19 cellular contexts compared by ENCODE assay signal in the genomic region with DNA sequence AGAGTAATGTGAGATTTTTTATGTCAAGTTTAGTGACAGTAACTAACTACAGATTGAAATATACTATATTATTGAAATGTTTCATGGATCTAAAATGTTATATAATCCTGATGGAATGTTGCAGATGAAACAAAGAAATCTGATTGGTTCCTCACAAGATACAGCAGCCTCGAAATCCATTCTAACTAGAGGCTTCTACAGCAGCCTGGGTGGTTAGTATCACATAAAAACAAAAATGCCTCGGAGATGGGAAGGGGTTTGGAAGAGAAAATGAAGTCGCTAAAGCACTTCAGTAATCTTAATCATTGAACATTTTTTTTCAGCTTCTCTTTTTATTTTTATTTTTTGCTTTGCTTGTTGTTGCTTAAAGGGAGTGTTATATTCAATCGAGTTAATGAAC.
DNase-seq lines count a peak whose midpoint lies in the region; TF ChIP-seq lines count a peak whose summit lies in the region.
"Had no signal": no experiment of that assay in that cellular context is flagged by ENCODE, and none has a peak within 500 bp of the region (broad histone marks: within the 10 kb centered on the region; RNA-seq: fewer than 3 reads in every experiment).

No MANE protein-coding gene starts in this region.

- TF ChIP-seq RAD21 in neural cell (conservative IDR thresholded peaks at IDR 0.05), result no peak

- peak overlapping the region; percentile 57 for H3K4me2 ChIP-seq in neural cell (ENCODE audit: low read length)
- H3K4me2 ChIP-seq in PC-9, result no peak overlapping the region

- H2AFZ ChIP-seq in neural cell (ENCODE audit: low read depth, low read length) (no peak overlapping the region), PC-9 (no peak overlapping the region)

- H3K27me3 ChIP-seq in neural cell (ENCODE audit: insufficient read depth, low read depth, low read length) (no peaks in the 10 kb centered on the region), PC-9 (ENCODE audit: insufficient read depth, low read depth) (no peaks in the 10 kb centered on the region)
- H3K27me3 ChIP-seq: Peyer's patch, SJSA1 had no signal

- H4K20me1 ChIP-seq in neural cell (ENCODE audit: insufficient read depth), result no peaks in the 10 kb centered on the region
- H4K20me1 ChIP-seq in PC-9 (ENCODE audit: insufficient read depth), result peaks cover 81% of the 10 kb centered on the region

- TF ChIP-seq CTCF in HEK293 (tag by site-specific recombination; IDR thresholded peaks at IDR 0.05) (no peak), neural cell (IDR thresholded peaks at IDR 0.05; ENCODE audit: poor library complexity, severe bottlenecking) (no peak), PC-9 (conservative IDR thresholded peaks at IDR 0.05) (no peak)

- POLR2A ChIA-PET in HEK293 (lab: Yijun Ruan, JAX), result no interaction called here
- POLR2A ChIA-PET in PC-9 (lab: Charles Lee; ENCODE audit: unreplicated experiment), result no interaction called here

- CTCF ChIA-PET in HEK293 (lab: Yijun Ruan, JAX), result interaction anchor here (0.8 to 1.3 kb wide), 4 partner anchors 11 to 202 kb away, joined by 3 to 5 read pairs (median 4); no protein-coding TSS in a partner anchor
- CTCF ChIA-PET in PC-9 (lab: Charles Lee), result no interaction called here

- TF ChIP-seq EP300 in neural cell (conservative IDR thresholded peaks at IDR 0.05; ENCODE audit: poor library complexity, severe bottlenecking), result no peak

- H3K36me3 ChIP-seq in HEK293 (ENCODE audit: control insufficient read depth in 2 of 2, insufficient read depth in 1 of 2, low read length in 2 of 2), result no peaks in the 10 kb centered on the region
- H3K36me3 ChIP-seq in neural cell (ENCODE audit: insufficient read depth, low read length), result no peaks in the 10 kb centered on the region
- peaks cover 4% of the 10 kb centered on the region for H3K36me3 ChIP-seq in PC-9 (ENCODE audit: low read depth)
- H3K36me3 ChIP-seq: Peyer's patch, SJSA1 had no signal

- H3K79me2 ChIP-seq in neural cell (replicated peaks; ENCODE audit: insufficient read depth, low read length), result peaks cover 34% of the 10 kb centered on the region
- peaks cover 100% of the 10 kb centered on the region for H3K79me2 ChIP-seq in PC-9 (ENCODE audit: low read depth)

- H3K27ac ChIP-seq in HEK293 (ENCODE audit: extremely low read depth, low read depth, low read length) (no peak overlapping the region), epithelial cell of prostate (peak overlapping the region; percentile 55), neural cell (ENCODE audit: low read length) (peak overlapping the region; percentile 23), PC-9 (no peak overlapping the region)
- H3K27ac ChIP-seq: 22Rv1, Peyer's patch, SJSA1 had no signal

- H3K9me2 ChIP-seq in neural cell (ENCODE audit: insufficient read depth, low read length), result no peaks in the 10 kb centered on the region
- H3K9me2 ChIP-seq in PC-9 (ENCODE audit: insufficient read depth), result no peaks in the 10 kb centered on the region

- peaks cover 42% of the 10 kb centered on the region for H3K4me1 ChIP-seq in HEK293 (ENCODE audit: control insufficient read depth, insufficient read depth, low read length)
- H3K4me1 ChIP-seq in PC-9 (replicated peaks; ENCODE audit: insufficient read depth), result peaks cover 27% of the 10 kb centered on the region
- H3K4me1 ChIP-seq: Peyer's patch had no signal

- intact Hi-C loops in PC-9 (cut with micrococcal nuclease; ENCODE audit: unreplicated experiment), result no loop called here

- H3F3A ChIP-seq in neural cell (ENCODE audit: insufficient read depth, low read length, poor library complexity, severe bottlenecking) (no peaks in the 10 kb centered on the region), PC-9 (ENCODE audit: insufficient read depth, low read depth) (peaks cover 47% of the 10 kb centered on the region)

- no peaks in the 10 kb centered on the region for H3K9me3 ChIP-seq in HEK293 (ENCODE audit: control insufficient read depth, insufficient read depth, low read depth, low read length)
- no peaks in the 10 kb centered on the region for H3K9me3 ChIP-seq in neural cell (ENCODE audit: low read length)
- 0 out of 2 replicates have a peak, but pooled peaks cover 3% of the 10 kb centered on the region for H3K9me3 ChIP-seq in PC-9 (ENCODE audit: insufficient read depth, low read depth)
- H3K9me3 ChIP-seq: Peyer's patch, SJSA1 had no signal

- DNase-seq in DMS 273 (lab: John Stamatoyannopoulos, UW; ENCODE audit: unreplicated experiment) (peak; percentile 22), DMS 273 treated with DMSO at 0.1 percent for 48 hours (lab: John Stamatoyannopoulos, UW) (no peak), epithelial cell of prostate (ENCODE audit: low read depth, low spot score) (no peak), PC-9 (no peak), DMS114 treated with DMSO at 0.1 percent for 48 hours (lab: John Stamatoyannopoulos, UW; ENCODE audit: unreplicated experiment) (no peak), NCI-H446 treated with DMSO at 0.1 percent for 48 hours (lab: John Stamatoyannopoulos, UW) (no peak)
- DNase-seq: activated B cell treated with CpG ODN at 0.5 μM for 24 hours; activated CD4-positive, alpha-beta T cell treated with anti-CD3 and anti-CD28 coated beads, Interleukin-2, amount 50 U/mL, for 4 hours; CD4-positive, CD25-positive, alpha-beta regulatory T cell; effector CD8-positive, alpha-beta T cell; foreskin fibroblast; NCI-H446; Peyer's patch; stimulated activated CD4-positive, alpha-beta T cell treated with anti-CD3 and anti-CD28 coated beads, Interleukin-4, amount 100 ng/mL, for 4 hours; stimulated activated naive B cell treated with anti-CD40 and anti-IgM and Interleukin-4, amounts not matched to agents 10 μg/mL and 1 μg/mL and 100 μg/mL, for 72 hours had no signal

- H3K4me3 ChIP-seq in HEK293 (ENCODE audit: low read depth, low read length) (no peak overlapping the region), neural cell (ENCODE audit: low read length) (peak overlapping the region; percentile 50), PC-9 (no peak overlapping the region)
- H3K4me3 ChIP-seq: Peyer's patch, SJSA1 had no signal

- BruUV-seq in PC-9 (replicated peaks; lab: Mats Ljungman, UMichigan), result no TSS peak

- no peak overlapping the region for H3K9ac ChIP-seq in neural cell (ENCODE audit: low read length)

TF ChIP-seq in HEK293, 187 proteins besides CTCF, POLR2A, EP300 and RAD21:
- TF ChIP-seq GLIS1 (tag by site-specific recombination; IDR thresholded peaks at IDR 0.05), result 0 out of 2 replicates have a peak, but pooled peaks have one; percentile 13
- no peak for TF ChIP-seq ZNF521 (tag by site-specific recombination; IDR thresholded peaks at IDR 0.05)
- no peak for TF ChIP-seq ZNF621 (tag by site-specific recombination; IDR thresholded peaks at IDR 0.05)
- TF ChIP-seq ZBTB17 (tag by site-specific recombination; IDR thresholded peaks at IDR 0.05), result 0 out of 2 replicates have a peak, but pooled peaks have one; percentile 11
- TF ChIP-seq ZNF341 (tag by site-specific recombination; IDR thresholded peaks at IDR 0.05; ENCODE audit: low read depth), result no peak
- no peak for TF ChIP-seq ZNF510 (tag by site-specific recombination; IDR thresholded peaks at IDR 0.05; ENCODE audit: insufficient replicate concordance)
- no peak for TF ChIP-seq ZFP69B (tag by site-specific recombination; IDR thresholded peaks at IDR 0.05)
TF ChIP-seq in HEK293: peak in this region for 2.

TF ChIP-seq in neural cell, 6 proteins besides CTCF, POLR2A, EP300 and RAD21:
- no peak for TF ChIP-seq SMC3 (conservative IDR thresholded peaks at IDR 0.05; ENCODE audit: poor library complexity)
- no peak for TF ChIP-seq MXI1 (conservative IDR thresholded peaks at IDR 0.05; ENCODE audit: poor library complexity, severe bottlenecking)
- no peak for TF ChIP-seq POLR2AphosphoS5 (IDR thresholded peaks at IDR 0.05)
- TF ChIP-seq, protein P1, sequence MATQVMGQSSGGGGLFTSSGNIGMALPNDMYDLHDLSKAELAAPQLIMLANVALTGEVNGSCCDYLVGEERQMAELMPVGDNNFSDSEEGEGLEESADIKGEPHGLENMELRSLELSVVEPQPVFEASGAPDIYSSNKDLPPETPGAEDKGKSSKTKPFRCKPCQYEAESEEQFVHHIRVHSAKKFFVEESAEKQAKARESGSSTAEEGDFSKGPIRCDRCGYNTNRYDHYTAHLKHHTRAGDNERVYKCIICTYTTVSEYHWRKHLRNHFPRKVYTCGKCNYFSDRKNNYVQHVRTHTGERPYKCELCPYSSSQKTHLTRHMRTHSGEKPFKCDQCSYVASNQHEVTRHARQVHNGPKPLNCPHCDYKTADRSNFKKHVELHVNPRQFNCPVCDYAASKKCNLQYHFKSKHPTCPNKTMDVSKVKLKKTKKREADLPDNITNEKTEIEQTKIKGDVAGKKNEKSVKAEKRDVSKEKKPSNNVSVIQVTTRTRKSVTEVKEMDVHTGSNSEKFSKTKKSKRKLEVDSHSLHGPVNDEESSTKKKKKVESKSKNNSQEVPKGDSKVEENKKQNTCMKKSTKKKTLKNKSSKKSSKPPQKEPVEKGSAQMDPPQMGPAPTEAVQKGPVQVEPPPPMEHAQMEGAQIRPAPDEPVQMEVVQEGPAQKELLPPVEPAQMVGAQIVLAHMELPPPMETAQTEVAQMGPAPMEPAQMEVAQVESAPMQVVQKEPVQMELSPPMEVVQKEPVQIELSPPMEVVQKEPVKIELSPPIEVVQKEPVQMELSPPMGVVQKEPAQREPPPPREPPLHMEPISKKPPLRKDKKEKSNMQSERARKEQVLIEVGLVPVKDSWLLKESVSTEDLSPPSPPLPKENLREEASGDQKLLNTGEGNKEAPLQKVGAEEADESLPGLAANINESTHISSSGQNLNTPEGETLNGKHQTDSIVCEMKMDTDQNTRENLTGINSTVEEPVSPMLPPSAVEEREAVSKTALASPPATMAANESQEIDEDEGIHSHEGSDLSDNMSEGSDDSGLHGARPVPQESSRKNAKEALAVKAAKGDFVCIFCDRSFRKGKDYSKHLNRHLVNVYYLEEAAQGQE (IDR thresholded peaks at IDR 0.05; ENCODE audit: borderline replicate concordance), result no peak
- TF ChIP-seq TAF1 (IDR thresholded peaks at IDR 0.05; ENCODE audit: low read depth), result no peak
- TF ChIP-seq EZH2 (IDR thresholded peaks at IDR 0.05; ENCODE audit: borderline replicate concordance, insufficient read depth, low read length, poor library complexity, severe bottlenecking), result no peak

Comparison
In these comparisons a context has a peak if more than half of its experiments do, and no peak if none do; other contexts are left out.
1. H3K27ac ChIP-seq: peak in epithelial cell of prostate (single experiment) and neural cell (single experiment); none in HEK293 (single experiment) and PC-9 (single experiment).